ENCODE assay signal across 20 cellular contexts in genomic region chr20:23581833-23582232, GRCh38. TPM values are rescaled to one million over a fixed set of nuclear protein-coding genes. Genes with fewer than 3 reads are reported as not detected.
"Had no signal": no experiment of that assay in that cellular context is flagged by ENCODE, and none has a peak within 500 bp of the region (broad histone marks: within the 10 kb centered on the region; RNA-seq: fewer than 3 reads in every experiment).

No MANE protein-coding gene starts in this region.

RNA-seq across cellular contexts. Expression of gene CST9L, which starts 13.5 kb away (rescaled TPM):
- total RNA-seq: dermis blood vessel endothelial cell, endothelial cell of umbilical vein, esophagus mucosa, fibroblast of villous mesenchyme, gastrocnemius medialis, heart right ventricle, left cardiac atrium, left ventricle myocardium superior, lung microvascular endothelial cell, mucosa of gallbladder, myocyte, natural killer cell, neural crest cell, ovary, posterior vena cava, right atrium auricular region, sigmoid colon, subcutaneous adipose tissue, tibial nerve, ureter had no signal
- polyA plus RNA-seq: endothelial cell of umbilical vein, heart right ventricle, ovary, sigmoid colon had no signal

RNA-seq across cellular contexts. Expression of gene CST9, which starts 23.9 kb away (rescaled TPM):
- total RNA-seq: dermis blood vessel endothelial cell, endothelial cell of umbilical vein, esophagus mucosa, fibroblast of villous mesenchyme, gastrocnemius medialis, heart right ventricle, left cardiac atrium, left ventricle myocardium superior, mucosa of gallbladder, myocyte, natural killer cell, neural crest cell, ovary, posterior vena cava, right atrium auricular region, sigmoid colon, subcutaneous adipose tissue, ureter had no signal
- polyA plus RNA-seq: endothelial cell of umbilical vein, heart right ventricle, ovary, sigmoid colon had no signal
